ENCODE assay signal across 1 cellular context in the genomic region with DNA sequence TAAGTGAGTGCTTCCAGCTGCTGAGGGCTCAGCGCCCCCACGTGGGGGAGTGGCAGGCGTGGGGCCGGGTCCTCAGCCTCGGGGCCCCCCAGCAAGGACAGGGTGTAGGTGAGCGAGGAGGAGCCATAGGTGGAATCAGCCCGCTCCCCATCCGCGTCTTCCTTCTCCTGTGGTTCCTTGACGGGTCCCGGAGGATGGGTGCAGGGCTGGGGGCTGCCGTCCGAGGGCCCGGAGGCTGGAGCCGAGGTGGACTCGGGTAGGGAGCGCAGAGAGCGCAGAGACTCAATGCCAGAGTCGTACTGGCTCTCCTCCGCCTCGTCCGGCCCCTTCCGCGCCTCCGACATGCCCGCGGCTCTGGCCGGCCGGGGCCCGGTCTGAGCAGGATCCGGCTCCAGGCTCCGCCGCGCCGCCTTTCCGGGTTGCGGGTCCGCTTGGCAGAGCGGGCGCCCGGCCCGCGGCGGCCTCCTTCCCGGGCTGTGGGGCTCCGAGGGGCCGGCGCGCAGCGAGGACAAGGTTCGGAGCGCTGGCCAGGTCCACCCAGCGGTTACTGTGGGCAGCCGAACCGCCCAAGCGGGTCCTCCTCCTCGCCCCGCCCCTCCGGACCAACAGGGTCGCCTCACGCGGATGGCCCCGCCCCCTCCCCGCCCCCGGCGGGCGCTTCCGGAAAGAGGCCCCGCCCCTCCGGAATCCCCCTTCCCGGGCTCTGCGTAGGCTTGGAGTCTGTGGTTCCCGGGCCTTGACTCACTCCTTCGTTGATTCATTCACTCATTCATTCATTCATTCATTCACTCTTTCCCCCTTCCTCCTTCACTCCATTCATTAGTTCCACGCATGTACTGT.
TF ChIP-seq lines count a peak whose summit lies in the region.

NFKBIE (minus strand) TSS at position 549 of the 840 bp plus-strand sequence; CDS start at position 344, 205 bp downstream.

TF ChIP-seq in IMR-90, 13 proteins besides CTCF, POLR2A, EP300 and RAD21 (continued from another document):
- no peak for TF ChIP-seq NFE2L2 (IDR thresholded peaks at IDR 0.05; ENCODE audit: low read depth, low read length)
- TF ChIP-seq, protein P1, sequence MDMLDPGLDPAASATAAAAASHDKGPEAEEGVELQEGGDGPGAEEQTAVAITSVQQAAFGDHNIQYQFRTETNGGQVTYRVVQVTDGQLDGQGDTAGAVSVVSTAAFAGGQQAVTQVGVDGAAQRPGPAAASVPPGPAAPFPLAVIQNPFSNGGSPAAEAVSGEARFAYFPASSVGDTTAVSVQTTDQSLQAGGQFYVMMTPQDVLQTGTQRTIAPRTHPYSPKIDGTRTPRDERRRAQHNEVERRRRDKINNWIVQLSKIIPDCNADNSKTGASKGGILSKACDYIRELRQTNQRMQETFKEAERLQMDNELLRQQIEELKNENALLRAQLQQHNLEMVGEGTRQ (IDR thresholded peaks at IDR 0.05; ENCODE audit: low read depth, low read length) = peak; percentile 45; the same call in 1 of the 2 replicates
